Comparison of ENCODE assay signal across 16 cellular contexts in genomic region chr20:50301712-50302111, GRCh38.
A peak's percentile ranks its signal among the peaks of the same experiment; 100 is the strongest.
DNase-seq lines count a peak whose midpoint lies in the region; ATAC-seq, FAIRE-seq and TF ChIP-seq lines count a peak whose summit lies in the region.
"Had no signal": no experiment of that assay in that cellular context is flagged by ENCODE, and none has a peak within 500 bp of the region (broad histone marks: within the 10 kb centered on the region; RNA-seq: fewer than 3 reads in every experiment).

No MANE protein-coding gene starts in this region.

- no peak overlapping the region for H3K4me3 Mint-ChIP-seq in chondrocyte (ENCODE audit: unreplicated experiment)
- no peak overlapping the region for H3K4me3 Mint-ChIP-seq in activated T-cell treated with anti-CD3 and anti-CD28 coated beads, Interleukin-2, amount 50 U/mL, for 4 hours
- H3K4me3 Mint-ChIP-seq: CD8-positive, alpha-beta memory T cell; H9 had no signal

- no peaks in the 10 kb centered on the region for H3K27me3 Mint-ChIP-seq in chondrocyte (ENCODE audit: low read depth)
- H3K27me3 Mint-ChIP-seq in activated T-cell treated with anti-CD3 and anti-CD28 coated beads, Interleukin-2, amount 50 U/mL, for 4 hours (ENCODE audit: low read depth): peaks cover 3% of the 10 kb centered on the region

- TF ChIP-seq RAD21 in A549 (conservative IDR thresholded peaks at IDR 0.05 in 1 of 2, IDR thresholded peaks at IDR 0.05 in 1 of 2): no peak

- H3K4me2 ChIP-seq in A549: no peak overlapping the region

- peaks cover 44% of the 10 kb centered on the region for H3K4me1 Mint-ChIP-seq in chondrocyte (ENCODE audit: low read depth)
- peaks cover 8% of the 10 kb centered on the region for H3K4me1 Mint-ChIP-seq in activated T-cell treated with anti-CD3 and anti-CD28 coated beads, Interleukin-2, amount 50 U/mL, for 4 hours (ENCODE audit: low read depth)

- H3K27me3 ChIP-seq in gastrocnemius medialis: no peaks in the 10 kb centered on the region
- H3K27me3 ChIP-seq: BE2C had no signal

- no peak overlapping the region for H3K27ac Mint-ChIP-seq in chondrocyte (ENCODE audit: unreplicated experiment)
- H3K27ac Mint-ChIP-seq: H9 had no signal

- H3K4me3 ChIP-seq in A549: no peak overlapping the region
- no peak overlapping the region for H3K4me3 ChIP-seq in gastrocnemius medialis

- no peak for ATAC-seq in A549
- no peak for ATAC-seq in gastrocnemius medialis
- no peak for ATAC-seq in activated T-cell treated with anti-CD3 and anti-CD28 coated beads, Interleukin-2, amount 50 U/mL, for 4 hours

- intact Hi-C loops in gastrocnemius medialis (cut with DNase I; ENCODE audit: low total_unique reads): loop anchor here (10.0 kb wide), 1 partner anchor 273 kb away; no protein-coding TSS in a partner anchor

- POLR2A ChIA-PET in A549 (lab: Yijun Ruan, JAX): no interaction called here

- TF ChIP-seq CTCF in A549 (IDR thresholded peaks at IDR 0.05): no peak
- no peak for TF ChIP-seq CTCF in chondrocyte (IDR thresholded peaks at IDR 0.05)
- TF ChIP-seq CTCF in gastrocnemius medialis (IDR thresholded peaks at IDR 0.05 in 4 of 5, conservative IDR thresholded peaks at IDR 0.05 in 1 of 5): no peak
- TF ChIP-seq CTCF in GM10266 (IDR thresholded peaks at IDR 0.05; ENCODE audit: control insufficient read depth, insufficient read depth, low read depth, missing control alignments): no peak

- H3K27ac ChIP-seq in A549 (peak overlapping the region; percentile 39 to 98; a peak in 4 of 6 replicates), gastrocnemius medialis (peak overlapping the region; percentile 64 to 92 (median 88))

- no peaks in the 10 kb centered on the region for H3K36me3 ChIP-seq in gastrocnemius medialis
- H3K36me3 ChIP-seq: BE2C had no signal

- no peak for TF ChIP-seq EP300 in A549 (IDR thresholded peaks at IDR 0.05)

- in situ Hi-C loops in gastrocnemius medialis (cut with MboI; ENCODE audit: low sequenced_read_pairs in 4 of 4): no loop called here

- H3K36me3 Mint-ChIP-seq in chondrocyte (ENCODE audit: low read depth): no peaks in the 10 kb centered on the region
- no peaks in the 10 kb centered on the region for H3K36me3 Mint-ChIP-seq in activated T-cell treated with anti-CD3 and anti-CD28 coated beads, Interleukin-2, amount 50 U/mL, for 4 hours (ENCODE audit: insufficient read depth)
- H3K36me3 Mint-ChIP-seq: CD8-positive, alpha-beta memory T cell had no signal

- FAIRE-seq in A549 (lab: Jason Lieb, UNC): no peak
- FAIRE-seq in HTR-8/SVneo (lab: Jason Lieb, UNC): peak; percentile 33
- FAIRE-seq: GM19239 had no signal

- H3K9me3 Mint-ChIP-seq in chondrocyte (ENCODE audit: low read depth): peaks cover 4% of the 10 kb centered on the region
- no peaks in the 10 kb centered on the region for H3K9me3 Mint-ChIP-seq in activated T-cell treated with anti-CD3 and anti-CD28 coated beads, Interleukin-2, amount 50 U/mL, for 4 hours
- H3K9me3 Mint-ChIP-seq: CD8-positive, alpha-beta memory T cell; H9 had no signal

- TF ChIP-seq POLR2A in A549 (IDR thresholded peaks at IDR 0.05; ENCODE audit: low read length) (no peak), gastrocnemius medialis (IDR thresholded peaks at IDR 0.05) (no peak)

- CTCF ChIA-PET in A549 (lab: Yijun Ruan, JAX): no interaction called here

- H3K9me3 ChIP-seq in A549 (no peaks in the 10 kb centered on the region), gastrocnemius medialis (no peaks in the 10 kb centered on the region)
- H3K9me3 ChIP-seq: BE2C, Caco-2 had no signal

- H3K4me1 ChIP-seq in A549 (peaks cover 62% of the 10 kb centered on the region), gastrocnemius medialis (peaks cover 46 to 49% of the 10 kb centered on the region in 2 donors)

- DNase-seq in A549 (ENCODE audit: low read depth in 1 of 2, low spot score in 1 of 2) (no peak), HTR-8/SVneo (ENCODE audit: insufficient read length, low spot score) (no peak), chondrocyte (ENCODE audit: low spot score) (peak; percentile 8), gastrocnemius medialis (no peak), NCI-H2227 (lab: John Stamatoyannopoulos, UW; ENCODE audit: unreplicated experiment) (no peak), GM10266 (ENCODE audit: extremely low spot score) (no peak), amniotic stem cell (lab: John Stamatoyannopoulos, UW) (no peak)
- no peak for DNase-seq in activated T-cell treated with anti-CD3 and anti-CD28 coated beads, Interleukin-2, amount 50 U/mL, for 4 hours
- DNase-seq: BE2C, Caco-2, DND-41, GDM1, GOT3, H9 had no signal

TF ChIP-seq in A549, 52 proteins besides CTCF, POLR2A, EP300 and RAD21:
- TF ChIP-seq JUNB (IDR thresholded peaks at IDR 0.05) (no peak), MAFK (IDR thresholded peaks at IDR 0.05; ENCODE audit: partially characterized antibody) (no peak), CEBPB (IDR thresholded peaks at IDR 0.05) (0 out of 4 replicates have a peak, but pooled peaks of 1 of the 2 experiments have one; percentile 24), POLR2AphosphoS2 (conservative IDR thresholded peaks at IDR 0.05; ENCODE audit: low read length) (no peak)
TF ChIP-seq in A549: peak in this region for 1.
